Comparison of ENCODE assay signal across 25 cellular contexts in the genomic region with DNA sequence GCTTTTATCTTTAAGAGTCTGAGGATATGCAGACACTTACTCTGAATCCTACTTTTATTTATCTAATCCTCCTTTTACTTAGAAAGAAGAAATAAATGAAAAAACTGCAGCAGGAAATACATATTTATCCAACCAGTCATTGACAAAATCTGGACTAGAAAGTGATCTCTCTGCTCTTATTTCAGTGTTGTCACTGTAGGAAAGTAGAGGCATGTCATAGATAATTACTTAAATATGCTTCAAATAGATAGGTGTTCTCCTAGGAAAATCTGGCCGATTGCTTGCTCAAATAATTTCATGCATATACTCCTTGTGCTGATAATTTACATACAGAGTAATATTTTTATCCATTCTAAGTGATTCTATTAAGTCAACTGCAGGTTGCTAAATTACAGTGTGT.
"Had no signal": no experiment of that assay in that cellular context is flagged by ENCODE, and none has a peak within 500 bp of the region (broad histone marks: within the 10 kb centered on the region; RNA-seq: fewer than 3 reads in every experiment).

No MANE protein-coding gene starts in this region.

- H3K27ac ChIP-seq: ascending aorta, breast epithelium, cardiac muscle cell, colonic mucosa, epithelial cell of prostate, esophagus squamous epithelium had no signal

- H3K9me3 ChIP-seq: ascending aorta, breast epithelium, colonic mucosa, esophagus squamous epithelium had no signal

- H3K27me3 ChIP-seq: ascending aorta, breast epithelium, cardiac muscle cell, colonic mucosa, esophagus squamous epithelium had no signal

- H3K4me3 ChIP-seq: ascending aorta, breast epithelium, cardiac muscle cell, colonic mucosa, esophagus squamous epithelium had no signal

- DNase-seq: activated CD4-positive, alpha-beta memory T cell treated with anti-CD3 and anti-CD28 coated beads, Interleukin-2, amount 10 ng/mL, durations not matched to agents 7 days and 5 days; activated CD4-positive, alpha-beta T cell treated with anti-CD3 and anti-CD28 coated beads for 1 hour; activated CD4-positive, alpha-beta T cell treated with anti-CD3 and anti-CD28 coated beads for 4 hours; activated CD4-positive, alpha-beta T cell treated with anti-CD3 and anti-CD28 coated beads, Interleukin-2, amount 10 ng/mL, durations not matched to agents 7 days and 5 days; activated CD4-positive, alpha-beta T cell treated with anti-CD3 and anti-CD28 coated beads, Interleukin-2, amount 50 U/mL, for 4 hours; activated CD8-positive, alpha-beta memory T cell treated with anti-CD3 and anti-CD28 coated beads, Interleukin-2, amount 50 U/mL, for 48 hours; activated gamma-delta T cell; activated naive CD4-positive, alpha-beta T cell; activated naive CD4-positive, alpha-beta T cell treated with anti-CD3 and anti-CD28 coated beads, Interleukin-2, amount 10 ng/mL, durations not matched to agents 7 days and 5 days; activated naive CD8-positive, alpha-beta T cell treated with anti-CD3 and anti-CD28 coated beads, Interleukin-2, amount 10 ng/mL, durations not matched to agents 7 days and 5 days; activated T-cell treated with anti-CD3 and anti-CD28 coated beads for 4 hours; activated T-cell treated with anti-CD3 and anti-CD28 coated beads, Interleukin-2, amount 50 U/mL, for 24 hours; activated T-cell treated with anti-CD3 and anti-CD28 coated beads, Interleukin-2, amount 50 U/mL, for 72 hours; central memory CD4-positive, alpha-beta T cell; cerebellar nuclear complex; colonic mucosa; effector CD8-positive, alpha-beta T cell; esophagus squamous epithelium; foreskin fibroblast; head of caudate nucleus; T-helper 2 cell had no signal

- H3K36me3 ChIP-seq: ascending aorta, breast epithelium, cardiac muscle cell, colonic mucosa, esophagus squamous epithelium had no signal

- H3K4me1 ChIP-seq: ascending aorta, breast epithelium, colonic mucosa, esophagus squamous epithelium had no signal
